23 cellular contexts compared by ENCODE assay signal in the genomic region with DNA sequence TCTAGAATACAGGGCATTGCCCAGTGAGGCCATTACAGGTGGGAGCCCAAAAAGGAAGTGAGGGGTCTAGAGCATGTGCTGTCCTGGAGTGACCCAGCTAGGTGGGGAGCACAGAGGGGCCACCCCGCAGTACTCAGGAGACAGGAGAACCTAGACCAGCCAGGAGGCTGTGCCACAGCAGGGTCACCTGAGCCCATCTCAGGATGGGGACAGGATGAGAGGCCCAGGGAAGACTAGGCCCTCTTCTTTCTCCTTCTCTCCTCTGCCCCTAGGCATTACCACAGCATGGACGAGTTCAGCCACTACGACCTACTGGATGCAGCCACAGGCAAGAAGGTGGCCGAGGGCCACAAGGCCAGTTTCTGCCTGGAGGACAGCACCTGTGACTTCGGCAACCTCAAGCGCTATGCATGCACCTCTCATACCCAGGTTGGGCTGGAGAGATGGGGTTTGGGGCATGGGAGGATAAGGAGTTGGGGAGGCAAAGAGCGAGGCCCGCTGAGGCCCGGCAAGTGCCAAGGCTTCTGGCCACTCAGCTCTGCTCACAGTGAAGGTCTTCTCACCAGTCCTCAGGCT.
"Had no signal": no experiment of that assay in that cellular context is flagged by ENCODE, and none has a peak within 500 bp of the region (broad histone marks: within the 10 kb centered on the region; RNA-seq: fewer than 3 reads in every experiment).

No MANE protein-coding gene starts in this region.

- H3K27ac ChIP-seq: gastrocnemius medialis, heart left ventricle, pancreas, SJSA1, tibial nerve, vagina had no signal

- H3K9me3 ChIP-seq: gastrocnemius medialis, heart left ventricle, pancreas, SJSA1, tibial nerve, vagina had no signal

- H3K36me3 Mint-ChIP-seq: activated CD4-positive, alpha-beta memory T cell treated with anti-CD3 and anti-CD28 coated beads for 36 hours; activated naive CD8-positive, alpha-beta T cell; brain; naive thymus-derived CD4-positive, alpha-beta T cell; stimulated activated naive B cell treated with anti-CD40 and anti-IgM and Interleukin-4, amounts not matched to agents 10 μg/mL and 1 μg/mL and 100 μg/mL, for 72 hours had no signal

- H3K27me3 ChIP-seq: gastrocnemius medialis, heart left ventricle, pancreas, SJSA1, tibial nerve, vagina had no signal

- DNase-seq: activated B cell treated with CpG ODN at 0.5 μM for 24 hours; activated CD4-positive, alpha-beta memory T cell treated with anti-CD3 and anti-CD28 coated beads for 36 hours; activated CD4-positive, alpha-beta T cell treated with anti-CD3 and anti-CD28 coated beads for 4 hours; activated CD8-positive, alpha-beta memory T cell treated with anti-CD3 and anti-CD28 coated beads, Interleukin-2, amount 50 U/mL, for 4 hours; activated gamma-delta T cell; activated T-cell treated with anti-CD3 and anti-CD28 coated beads, Interleukin-2, amount 50 U/mL, for 72 hours; amniotic stem cell; effector CD4-positive, alpha-beta T cell; gastrocnemius medialis; mesendoderm; naive thymus-derived CD4-positive, alpha-beta T cell; pancreas; stimulated activated CD4-positive, alpha-beta T cell treated with anti-CD3 and anti-CD28 coated beads, Interleukin-4, amount 100 ng/mL, for 4 hours; stimulated activated naive B cell treated with anti-CD40 and anti-IgM and Interleukin-4, amounts not matched to agents 10 μg/mL and 1 μg/mL and 100 μg/mL, for 72 hours had no signal

- H3K36me3 ChIP-seq: pancreas, SJSA1 had no signal

- H3K4me2 ChIP-seq: smooth muscle cell had no signal

- H3K4me3 ChIP-seq: gastrocnemius medialis, heart left ventricle, pancreas, SJSA1, smooth muscle cell, tibial nerve, vagina had no signal

- H3K9me3 Mint-ChIP-seq: activated B cell treated with CpG ODN at 0.5 μM for 24 hours; activated CD4-positive, alpha-beta memory T cell treated with anti-CD3 and anti-CD28 coated beads for 36 hours; activated T-cell treated with anti-CD3 and anti-CD28 coated beads, Interleukin-2, amount 50 U/mL, for 72 hours; brain; naive thymus-derived CD4-positive, alpha-beta T cell; stimulated activated naive B cell treated with anti-CD40 and anti-IgM and Interleukin-4, amounts not matched to agents 10 μg/mL and 1 μg/mL and 100 μg/mL, for 72 hours; T-helper 1 cell treated with Interleukin-12 subunit alpha and Interleukin-12 subunit beta and Interleukin-4 antibody, amounts not matched to agents 30 μg/mL and 1 μg/mL, for 36 hours had no signal

- H3K4me3 Mint-ChIP-seq: activated B cell treated with CpG ODN at 0.5 μM for 24 hours; activated CD4-positive, alpha-beta memory T cell treated with anti-CD3 and anti-CD28 coated beads for 36 hours; activated naive CD8-positive, alpha-beta T cell; activated T-cell treated with anti-CD3 and anti-CD28 coated beads, Interleukin-2, amount 50 U/mL, for 72 hours; brain; naive thymus-derived CD4-positive, alpha-beta T cell; stimulated activated naive B cell treated with anti-CD40 and anti-IgM and Interleukin-4, amounts not matched to agents 10 μg/mL and 1 μg/mL and 100 μg/mL, for 72 hours; T-helper 1 cell treated with Interleukin-12 subunit alpha and Interleukin-12 subunit beta and Interleukin-4 antibody, amounts not matched to agents 30 μg/mL and 1 μg/mL, for 36 hours had no signal

- ATAC-seq: activated T-cell treated with anti-CD3 and anti-CD28 coated beads, Interleukin-2, amount 50 U/mL, for 72 hours; gastrocnemius medialis; heart left ventricle; naive thymus-derived CD4-positive, alpha-beta T cell; pancreas; sciatic nerve; stimulated activated naive B cell treated with anti-CD40 and anti-IgM and Interleukin-4, amounts not matched to agents 10 μg/mL and 1 μg/mL and 100 μg/mL, for 72 hours had no signal

- H3K27ac Mint-ChIP-seq: activated B cell treated with CpG ODN at 0.5 μM for 24 hours; activated CD4-positive, alpha-beta memory T cell treated with anti-CD3 and anti-CD28 coated beads for 36 hours; activated naive CD8-positive, alpha-beta T cell; activated T-cell treated with anti-CD3 and anti-CD28 coated beads, Interleukin-2, amount 50 U/mL, for 72 hours; stimulated activated naive B cell treated with anti-CD40 and anti-IgM and Interleukin-4, amounts not matched to agents 10 μg/mL and 1 μg/mL and 100 μg/mL, for 72 hours; T-helper 1 cell treated with Interleukin-12 subunit alpha and Interleukin-12 subunit beta and Interleukin-4 antibody, amounts not matched to agents 30 μg/mL and 1 μg/mL, for 36 hours had no signal

- H3K27me3 Mint-ChIP-seq: activated CD4-positive, alpha-beta memory T cell treated with anti-CD3 and anti-CD28 coated beads for 36 hours; activated naive CD8-positive, alpha-beta T cell had no signal
